Comparison of ENCODE assay signal across 8 cellular contexts in genomic region chr6:166097914-166098522, GRCh38.
DNase-seq lines count a peak whose midpoint lies in the region; ATAC-seq, FAIRE-seq and TF ChIP-seq lines count a peak whose summit lies in the region.

No MANE protein-coding gene starts in this region.

- DNase-seq in D721Med (ENCODE audit: insufficient read length, low spot score) (no peak), Karpas-422 (peak; percentile 83), medulla oblongata (ENCODE audit: extremely low spot score) (peak; percentile 32)
- DNase-seq in activated CD4-positive, alpha-beta T cell treated with anti-CD3 and anti-CD28 coated beads, Interleukin-2, amount 10 ng/mL, durations not matched to agents 24 days and 14 days, result peak; percentile 83
- peak; percentile 7 for DNase-seq in effector CD4-positive, alpha-beta T cell
- DNase-seq in stimulated activated CD4-positive, alpha-beta T cell treated with anti-CD3 and anti-CD28 coated beads, TNF-alpha, amount 100 ng/mL, for 48 hours (ENCODE audit: low read depth in 3 of 3), result peak; percentile 22 to 47 (median 31)

- peak; percentile 92 for ATAC-seq in GM21447 (IDR thresholded peaks at IDR 0.05; ENCODE audit: unreplicated experiment)
- no peak for ATAC-seq in GM21423 (IDR thresholded peaks at IDR 0.05; ENCODE audit: unreplicated experiment)

- no peaks in the 10 kb centered on the region for H3K9me2 ChIP-seq in Karpas-422 (replicated peaks; ENCODE audit: insufficient read depth, low read length)

- H3K4me3 ChIP-seq in Karpas-422 (ENCODE audit: low read length), result no peak overlapping the region

- H2AFZ ChIP-seq in Karpas-422 (ENCODE audit: low read length), result no peak overlapping the region

- peaks cover 5% of the 10 kb centered on the region for H3K9me3 Mint-ChIP-seq in activated CD4-positive, alpha-beta T cell treated with anti-CD3 and anti-CD28 coated beads, Interleukin-2, amount 10 ng/mL, durations not matched to agents 24 days and 14 days

- peaks cover 3% of the 10 kb centered on the region; the same call in 1 of the 2 replicates for H3K9me3 ChIP-seq in Karpas-422 (ENCODE audit: low read length)

- FAIRE-seq in D721Med (lab: Jason Lieb, UNC), result no peak

- H3K4me2 ChIP-seq in Karpas-422 (ENCODE audit: low read depth, low read length, poor library complexity, severe bottlenecking), result no peak overlapping the region

- no peaks in the 10 kb centered on the region for H3K36me3 ChIP-seq in Karpas-422 (ENCODE audit: insufficient read depth, low read length)

- H3K27me3 Mint-ChIP-seq in activated CD4-positive, alpha-beta T cell treated with anti-CD3 and anti-CD28 coated beads, Interleukin-2, amount 10 ng/mL, durations not matched to agents 24 days and 14 days, result peaks cover 20% of the 10 kb centered on the region

- H3K27ac Mint-ChIP-seq in activated CD4-positive, alpha-beta T cell treated with anti-CD3 and anti-CD28 coated beads, Interleukin-2, amount 10 ng/mL, durations not matched to agents 24 days and 14 days, result no peak overlapping the region

- no peaks in the 10 kb centered on the region for H4K20me1 ChIP-seq in Karpas-422 (ENCODE audit: insufficient read depth, low read depth, low read length)

- intact Hi-C loops in activated CD4-positive, alpha-beta T cell treated with anti-CD3 and anti-CD28 coated beads, Interleukin-2, amount 10 ng/mL, durations not matched to agents 24 days and 14 days (cut with micrococcal nuclease), result loop anchor here (2.0 kb wide), 1 partner anchor 213 kb away; no protein-coding TSS in a partner anchor

- no peak overlapping the region for H3K9ac ChIP-seq in Karpas-422 (ENCODE audit: low read length)

- H3K4me1 Mint-ChIP-seq in activated CD4-positive, alpha-beta T cell treated with anti-CD3 and anti-CD28 coated beads, Interleukin-2, amount 10 ng/mL, durations not matched to agents 24 days and 14 days, result peaks cover 2% of the 10 kb centered on the region

- H3K79me2 ChIP-seq in Karpas-422 (ENCODE audit: low read length), result no peaks in the 10 kb centered on the region

- no peaks in the 10 kb centered on the region for H3K36me3 Mint-ChIP-seq in activated CD4-positive, alpha-beta T cell treated with anti-CD3 and anti-CD28 coated beads, Interleukin-2, amount 10 ng/mL, durations not matched to agents 24 days and 14 days (ENCODE audit: low read depth)

- no peak overlapping the region for H3K4me3 Mint-ChIP-seq in activated CD4-positive, alpha-beta T cell treated with anti-CD3 and anti-CD28 coated beads, Interleukin-2, amount 10 ng/mL, durations not matched to agents 24 days and 14 days

- no peaks in the 10 kb centered on the region for H3K4me1 ChIP-seq in Karpas-422 (ENCODE audit: low read length)

- no peaks in the 10 kb centered on the region for H3K27me3 ChIP-seq in Karpas-422 (ENCODE audit: low read length)

- TF ChIP-seq CTCF in D721Med (IDR thresholded peaks at IDR 0.05; ENCODE audit: insufficient read depth, missing control alignments), result peak; percentile 58

- H3K27ac ChIP-seq in Karpas-422 (ENCODE audit: low read length), result no peak overlapping the region
